In the genomic region with DNA sequence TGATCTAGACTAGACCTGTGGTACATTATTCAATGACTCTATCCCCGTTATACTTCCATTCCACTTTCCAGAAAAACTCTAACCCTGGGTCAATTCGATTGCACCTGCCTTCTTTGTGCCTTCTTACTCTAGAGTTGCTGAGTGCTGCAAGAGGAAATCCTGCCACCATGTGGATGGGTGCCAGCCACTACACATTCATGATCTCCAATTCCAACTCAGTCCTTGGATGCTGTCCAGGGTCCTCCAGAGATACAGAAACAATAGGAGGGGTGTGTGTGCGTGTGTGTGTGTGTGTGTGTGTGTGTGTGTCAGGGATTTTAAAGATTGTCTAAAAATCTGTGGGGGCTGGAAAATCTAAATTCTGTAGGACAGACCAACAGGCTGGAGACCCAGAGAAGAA, we compare ENCODE assay signal across 8 cellular contexts. TPM values are rescaled to one million over a fixed set of nuclear protein-coding genes. Genes with fewer than 3 reads are reported as not detected.
DNase-seq lines count a peak whose midpoint lies in the region; ATAC-seq and TF ChIP-seq lines count a peak whose summit lies in the region.

No MANE protein-coding gene starts in this region.

- no peaks in the 10 kb centered on the region for H3K9me3 ChIP-seq in liver (ENCODE audit: control insufficient read depth in 4 of 4, low read length in 3 of 4)

- H3K27me3 ChIP-seq in liver (ENCODE audit: control insufficient read depth in 4 of 4, insufficient read depth in 4 of 4, low read length in 3 of 4): no peaks in the 10 kb centered on the region

- no peaks in the 10 kb centered on the region for H3K36me3 ChIP-seq in liver (ENCODE audit: control insufficient read depth in 4 of 4, insufficient read depth in 3 of 4, low read depth in 1 of 4, low read length in 3 of 4)

- no peaks in the 10 kb centered on the region for H3K4me1 ChIP-seq in liver (ENCODE audit: control insufficient read depth in 4 of 4, insufficient read depth in 4 of 4, low read length in 3 of 4)

- WGBS in liver: 3% methylated on average over 3 of the region's 3 CpGs

- H3K4me3 Mint-ChIP-seq in central memory CD8-positive, alpha-beta T cell: no peak overlapping the region

- no peak overlapping the region for H3K4me3 ChIP-seq in liver (ENCODE audit: low read depth in 1 of 3, low read length in 3 of 3)

- no peak for ATAC-seq in central memory CD8-positive, alpha-beta T cell (replicated peaks; ENCODE audit: extremely low read depth, poor library complexity, severe bottlenecking)
- no peak for ATAC-seq in GM21515 (IDR thresholded peaks at IDR 0.05; ENCODE audit: unreplicated experiment)

- no peaks in the 10 kb centered on the region for H3K27me3 Mint-ChIP-seq in central memory CD8-positive, alpha-beta T cell

- H3K36me3 Mint-ChIP-seq in central memory CD8-positive, alpha-beta T cell (ENCODE audit: insufficient read depth): no peaks in the 10 kb centered on the region

- TF ChIP-seq CTCF in liver (IDR thresholded peaks at IDR 0.05; ENCODE audit: low read depth, low read length, missing input control): peak; percentile 26

- peaks cover 6% of the 10 kb centered on the region for H3K4me1 Mint-ChIP-seq in central memory CD8-positive, alpha-beta T cell

- no peak overlapping the region for H3K27ac Mint-ChIP-seq in central memory CD8-positive, alpha-beta T cell (ENCODE audit: low read depth)

- no peak overlapping the region for H3K9ac ChIP-seq in liver (ENCODE audit: low read depth in 1 of 2, low read length in 2 of 2)

- no peaks in the 10 kb centered on the region for H3K9me3 Mint-ChIP-seq in central memory CD8-positive, alpha-beta T cell

- peak; percentile 0 for DNase-seq in activated CD8-positive, alpha-beta memory T cell treated with anti-CD3 and anti-CD28 coated beads, Interleukin-2, amount 50 U/mL, for 24 hours (ENCODE audit: extremely low read depth)
- DNase-seq in activated CD8-positive, alpha-beta memory T cell treated with anti-CD3 and anti-CD28 coated beads for 24 hours: no peak
- peak; percentile 84 for DNase-seq in NCI-H1092 treated with DMSO at 0.1 percent for 48 hours (lab: John Stamatoyannopoulos, UW)
- peak; percentile 3 for DNase-seq in T-helper 9 cell
- DNase-seq in central memory CD8-positive, alpha-beta T cell (ENCODE audit: low spot score in 2 of 2): peak; percentile 9 to 12
- DNase-seq in substantia nigra (lab: John Stamatoyannopoulos, UW): peak in 37 of 49 donors; percentile 0 to 75 (median 19)

- H3K27ac ChIP-seq in liver (ENCODE audit: low read depth in 1 of 2, low read length in 2 of 2) (no peak overlapping the region), substantia nigra (ENCODE audit: low read depth, low read length, poor library complexity, severe bottlenecking) (no peak overlapping the region)

- peak; percentile 68 to 77 for TF ChIP-seq RAD21 in liver (IDR thresholded peaks at IDR 0.05)

TF ChIP-seq in liver, 16 proteins besides CTCF, POLR2A, EP300 and RAD21:
- TF ChIP-seq HNF4G (IDR thresholded peaks at IDR 0.05): no peak
- no peak for TF ChIP-seq YY1 (IDR thresholded peaks at IDR 0.05)
- no peak for TF ChIP-seq REST (IDR thresholded peaks at IDR 0.05)
- peak; percentile 11 for TF ChIP-seq NR2F2 (IDR thresholded peaks at IDR 0.05)
- TF ChIP-seq HNF4A (conservative IDR thresholded peaks at IDR 0.05): no peak
- peak; percentile 15 for TF ChIP-seq ATF3 (IDR thresholded peaks at IDR 0.05)
- no peak for TF ChIP-seq EGR1 (IDR thresholded peaks at IDR 0.05; ENCODE audit: low read depth in 2 of 2)
- no peak for TF ChIP-seq GABPA (IDR thresholded peaks at IDR 0.05 in 1 of 2, conservative IDR thresholded peaks at IDR 0.05 in 1 of 2)

RNA-seq across cellular contexts. Expression of gene INTS6L, which starts 42.9 kb away (rescaled TPM):
- total RNA-seq in liver: 1 to 10 TPM; 1.9 to 8.2 TPM
- polyA plus RNA-seq in liver: under 1 TPM; 0.49 to 0.50 TPM

RNA-seq across cellular contexts. Expression of gene SMIM10L2A, which starts 55.8 kb away (rescaled TPM):
- total RNA-seq in liver: under 1 TPM; 0.17 to 0.98 TPM
- under 1 TPM; 0.07 to 0.09 TPM for polyA plus RNA-seq in liver
